In genomic region chr1:183869230-183869629, GRCh38 we compare ENCODE assay signal across 15 cellular contexts.
"Had no signal": no experiment of that assay in that cellular context is flagged by ENCODE, and none has a peak within 500 bp of the region (broad histone marks: within the 10 kb centered on the region; RNA-seq: fewer than 3 reads in every experiment).

No MANE protein-coding gene starts in this region.

- H3K27me3 ChIP-seq: gastroesophageal sphincter, left lung had no signal

- H3K4me3 ChIP-seq: gastroesophageal sphincter, left lung had no signal

- H3K4me3 Mint-ChIP-seq: activated CD8-positive, alpha-beta T cell treated with anti-CD3 and anti-CD28 coated beads, Interleukin-2, amount 10 ng/mL, durations not matched to agents 7 days and 5 days; activated T-helper 1 cell treated with anti-CD3 and anti-CD28 coated beads, Interleukin-12 subunit alpha, Interleukin-12 subunit beta, Interleukin-2, Interleukin-4 antibody, amounts not matched to agents 30 ng/mL and 10 ng/mL and 1 ng/mL, durations not matched to agents 14 hours and 24 hours and 36 hours; memory B cell; stimulated activated naive CD8-positive, alpha-beta T cell treated with anti-CD3 and anti-CD28 coated beads, Interleukin-15, amount 100 ng/mL, for 72 hours; type B pancreatic cell had no signal

- H3K9me3 ChIP-seq: gastroesophageal sphincter, left lung had no signal

- ATAC-seq: activated CD8-positive, alpha-beta T cell treated with anti-CD3 and anti-CD28 coated beads, Interleukin-2, amount 10 ng/mL, durations not matched to agents 7 days and 5 days; gastroesophageal sphincter; left lung; stimulated activated naive CD8-positive, alpha-beta T cell treated with anti-CD3 and anti-CD28 coated beads, Interleukin-15, amount 100 ng/mL, for 72 hours had no signal

- DNase-seq: activated CD4-positive, alpha-beta T cell treated with anti-CD3 and anti-CD28 coated beads for 4 hours; activated CD8-positive, alpha-beta memory T cell treated with anti-CD3 and anti-CD28 coated beads, Interleukin-2, amount 50 U/mL, for 48 hours; activated CD8-positive, alpha-beta T cell treated with anti-CD3 and anti-CD28 coated beads, Interleukin-2, amount 10 ng/mL, durations not matched to agents 7 days and 5 days; activated naive CD4-positive, alpha-beta T cell; islet precursor cell; left lung; stimulated activated CD4-positive, alpha-beta T cell treated with anti-CD3 and anti-CD28 coated beads, Interleukin-4, amount 100 ng/mL, for 4 hours; stimulated activated naive CD8-positive, alpha-beta T cell treated with anti-CD3 and anti-CD28 coated beads, Interleukin-15, amount 100 ng/mL, for 72 hours; T-helper 1 cell; WERI-Rb-1 had no signal

- H3K36me3 Mint-ChIP-seq: memory B cell had no signal

- H3K27ac Mint-ChIP-seq: activated CD8-positive, alpha-beta T cell treated with anti-CD3 and anti-CD28 coated beads, Interleukin-2, amount 10 ng/mL, durations not matched to agents 7 days and 5 days; activated T-helper 1 cell treated with anti-CD3 and anti-CD28 coated beads, Interleukin-12 subunit alpha, Interleukin-12 subunit beta, Interleukin-2, Interleukin-4 antibody, amounts not matched to agents 30 ng/mL and 10 ng/mL and 1 ng/mL, durations not matched to agents 14 hours and 24 hours and 36 hours; memory B cell; stimulated activated naive CD8-positive, alpha-beta T cell treated with anti-CD3 and anti-CD28 coated beads, Interleukin-15, amount 100 ng/mL, for 72 hours; type B pancreatic cell had no signal

- H3K36me3 ChIP-seq: WERI-Rb-1 had no signal

- H3K27ac ChIP-seq: WERI-Rb-1 had no signal

- H3K9me3 Mint-ChIP-seq: activated T-helper 1 cell treated with anti-CD3 and anti-CD28 coated beads, Interleukin-12 subunit alpha, Interleukin-12 subunit beta, Interleukin-2, Interleukin-4 antibody, amounts not matched to agents 30 ng/mL and 10 ng/mL and 1 ng/mL, durations not matched to agents 14 hours and 24 hours and 36 hours; memory B cell; stimulated activated naive CD8-positive, alpha-beta T cell treated with anti-CD3 and anti-CD28 coated beads, Interleukin-15, amount 100 ng/mL, for 72 hours had no signal

- H3K27me3 Mint-ChIP-seq: memory B cell; stimulated activated naive CD8-positive, alpha-beta T cell treated with anti-CD3 and anti-CD28 coated beads, Interleukin-15, amount 100 ng/mL, for 72 hours; type B pancreatic cell had no signal

- H3K9ac ChIP-seq: parathyroid adenoma had no signal
